ENCODE assay signal across 8 cellular contexts in the genomic region with DNA sequence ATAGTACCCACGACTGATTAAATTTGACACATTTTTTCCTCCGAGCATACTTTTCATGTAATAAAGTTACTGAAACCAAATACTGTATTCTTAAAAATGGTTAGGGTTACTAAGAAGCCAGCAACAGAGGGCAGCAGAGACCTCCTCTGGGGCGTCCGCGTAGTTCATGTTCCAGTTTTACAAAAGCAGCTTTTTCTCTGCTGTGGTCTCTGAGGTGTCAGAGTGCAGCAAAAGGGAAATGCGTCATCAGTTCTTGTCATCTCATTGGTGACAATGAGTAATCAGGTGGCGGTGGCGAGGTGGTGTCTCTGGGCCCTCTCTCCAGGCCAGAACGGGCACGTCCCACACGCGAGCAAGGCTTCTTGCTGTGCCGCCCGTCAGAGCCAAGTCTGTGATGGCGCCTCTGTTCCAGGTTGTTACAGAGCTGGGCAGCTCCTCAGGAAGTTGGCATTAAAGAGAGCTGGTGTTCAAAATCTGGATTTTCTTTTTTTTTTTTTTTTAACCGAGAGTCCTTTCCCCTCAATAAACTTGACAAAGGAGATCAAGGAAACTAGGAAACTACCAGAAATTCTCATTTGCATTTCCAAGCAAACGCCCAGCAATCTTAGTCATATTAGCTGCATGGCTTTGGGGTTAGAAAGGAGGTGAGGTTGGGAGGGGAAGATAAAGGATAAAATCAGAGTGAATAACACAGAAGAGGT.
DNase-seq lines count a peak whose midpoint lies in the region; ATAC-seq and TF ChIP-seq lines count a peak whose summit lies in the region.

No MANE protein-coding gene starts in this region.

- intact Hi-C loops in mucosa of descending colon (cut with DNase I, micrococcal nuclease): loop anchor here in 1 of 2 donors (10.0 kb wide), 1 partner anchor 102 kb away; the partner anchor contains the start of gene BZW1

- DNase-seq in DMS114 treated with DMSO at 0.1 percent for 48 hours (lab: John Stamatoyannopoulos, UW; ENCODE audit: unreplicated experiment) (peak; percentile 84), HuH-7 (ENCODE audit: low spot score) (peak; percentile 67), activated T-cell treated with anti-CD3 and anti-CD28 coated beads for 4 hours (peak; percentile 82), epithelial cell of proximal tubule (ENCODE audit: low read depth) (peak; percentile 72), mucosa of descending colon (peak; percentile 86 to 92 (median 89))
- DNase-seq in stimulated activated CD8-positive, alpha-beta memory T cell treated with anti-CD3 and anti-CD28 coated beads, Interleukin-4, amount 100 ng/mL, for 1 hour (ENCODE audit: low read depth in 2 of 2, low spot score in 1 of 2): peak; percentile 72 to 89

- TF ChIP-seq CTCF in OCI-LY3 (IDR thresholded peaks at IDR 0.05; ENCODE audit: low read depth, low read length): peak; percentile 91
- peak; percentile 92 for TF ChIP-seq CTCF in epithelial cell of proximal tubule (conservative IDR thresholded peaks at IDR 0.05; ENCODE audit: low read depth, low read length)
- peak; percentile 44 for TF ChIP-seq CTCF in mucosa of descending colon (IDR thresholded peaks at IDR 0.05)

- peak overlapping the region; percentile 82 for H2AFZ ChIP-seq in OCI-LY3 (ENCODE audit: low read depth, low read length)

- H3K27me3 ChIP-seq in OCI-LY3 (ENCODE audit: low read depth, low read length): no peaks in the 10 kb centered on the region

- H3K9ac ChIP-seq in OCI-LY3 (ENCODE audit: low read length): peak overlapping the region; percentile 72

- H3K4me3 ChIP-seq in OCI-LY3 (ENCODE audit: low read length) (peak overlapping the region; percentile 69), epithelial cell of proximal tubule (ENCODE audit: low read depth, low read length) (peak overlapping the region; percentile 46), mucosa of descending colon (no peak overlapping the region)

- H3K9me3 ChIP-seq in OCI-LY3 (ENCODE audit: insufficient read depth, low read length) (no peaks in the 10 kb centered on the region), mucosa of descending colon (no peaks in the 10 kb centered on the region)

- peaks cover 13% of the 10 kb centered on the region for H3K4me1 ChIP-seq in OCI-LY3 (ENCODE audit: low read length)
- peaks cover 4% of the 10 kb centered on the region for H3K4me1 ChIP-seq in mucosa of descending colon (ENCODE audit: low read depth)

- ATAC-seq in GM21526 (IDR thresholded peaks at IDR 0.05; ENCODE audit: low FRiP score, unreplicated experiment) (peak; percentile 99), mucosa of descending colon (peak; percentile 99)

- peak overlapping the region; percentile 77 for H3K27ac ChIP-seq in OCI-LY3 (ENCODE audit: low read length)

- H3K4me2 ChIP-seq in OCI-LY3 (ENCODE audit: low read length): peak overlapping the region; percentile 81

- H3K36me3 ChIP-seq in OCI-LY3 (replicated peaks; ENCODE audit: low read depth, low read length): no peaks in the 10 kb centered on the region
- H3K36me3 ChIP-seq in mucosa of descending colon (ENCODE audit: low read depth): no peaks in the 10 kb centered on the region

- no peaks in the 10 kb centered on the region for H3K79me2 ChIP-seq in OCI-LY3 (ENCODE audit: low read length)

- no peaks in the 10 kb centered on the region for H4K20me1 ChIP-seq in OCI-LY3 (ENCODE audit: insufficient read depth, low read length)
